Comparison of ENCODE assay signal across 17 cellular contexts in genomic region chr18:5462227-5462626, GRCh38.
"Had no signal": no experiment of that assay in that cellular context is flagged by ENCODE, and none has a peak within 500 bp of the region (broad histone marks: within the 10 kb centered on the region; RNA-seq: fewer than 3 reads in every experiment).

No MANE protein-coding gene starts in this region.

- DNase-seq: activated CD8-positive, alpha-beta memory T cell treated with anti-CD3 and anti-CD28 coated beads, Interleukin-2, amount 50 U/mL, for 4 hours; activated CD8-positive, alpha-beta T cell treated with anti-CD3 and anti-CD28 coated beads, Interleukin-2, amount 10 ng/mL, durations not matched to agents 7 days and 5 days; activated gamma-delta T cell; activated T-cell treated with anti-CD3 and anti-CD28 coated beads, Interleukin-2, amount 50 U/mL, for 48 hours; left colon; lower lobe of right lung; occipital lobe; psoas muscle; right lobe of liver; stimulated activated CD4-positive, alpha-beta T cell treated with anti-CD3 and anti-CD28 coated beads, Interleukin-4, amount 100 ng/mL, for 4 hours; stimulated activated CD8-positive, alpha-beta memory T cell treated with anti-CD3 and anti-CD28 coated beads, Interleukin-4, amount 100 ng/mL, for 48 hours; stimulated activated naive CD8-positive, alpha-beta T cell treated with anti-CD3 and anti-CD28 coated beads, Interleukin-15, Interleukin-2, amounts not matched to agents 100 U/mL and 50 U/mL, for 24 hours; transverse colon; WERI-Rb-1 had no signal

- H3K4me3 ChIP-seq: gastroesophageal sphincter, lower lobe of right lung, psoas muscle, right lobe of liver, smooth muscle cell, transverse colon had no signal

- H3K27me3 ChIP-seq: gastroesophageal sphincter, right lobe of liver, transverse colon had no signal

- H3K4me1 ChIP-seq: psoas muscle, right lobe of liver had no signal

- H3K9me3 ChIP-seq: gastroesophageal sphincter, lower lobe of right lung, psoas muscle, right lobe of liver, transverse colon had no signal

- H3K36me3 ChIP-seq: gastroesophageal sphincter, lower lobe of right lung, right lobe of liver, transverse colon, WERI-Rb-1 had no signal

- ATAC-seq: activated CD8-positive, alpha-beta T cell treated with anti-CD3 and anti-CD28 coated beads, Interleukin-2, amount 10 ng/mL, durations not matched to agents 7 days and 5 days; activated naive CD4-positive, alpha-beta T cell treated with anti-CD3 and anti-CD28 coated beads, Interleukin-2, amount 50 U/mL, for 72 hours; gastroesophageal sphincter; left colon; lower lobe of right lung; psoas muscle; right lobe of liver; stimulated activated naive CD8-positive, alpha-beta T cell treated with anti-CD3 and anti-CD28 coated beads, Interleukin-15, Interleukin-2, amounts not matched to agents 100 U/mL and 50 U/mL, for 24 hours had no signal

- H3K27ac ChIP-seq: gastroesophageal sphincter, psoas muscle, right lobe of liver, WERI-Rb-1 had no signal
